In genomic region chr10:114821915-114822770, GRCh38 we compare ENCODE assay signal across 8 cellular contexts. TPM values are rescaled to one million over a fixed set of nuclear protein-coding genes. Genes with fewer than 3 reads are reported as not detected.
DNase-seq lines count a peak whose midpoint lies in the region; ATAC-seq, FAIRE-seq and TF ChIP-seq lines count a peak whose summit lies in the region.

No MANE protein-coding gene starts in this region.

- POLR2A ChIA-PET in Caco-2 (lab: Charles Lee): no interaction called here

- H3K4me1 Mint-ChIP-seq in Caco-2 (ENCODE audit: low read depth, unreplicated experiment) (peaks cover 13% of the 10 kb centered on the region), T-helper 17 cell (peaks cover 32% of the 10 kb centered on the region)

- peak overlapping the region; percentile 65 to 88 for H3K9ac ChIP-seq in kidney (ENCODE audit: low read length in 2 of 2)

- H3K36me3 Mint-ChIP-seq in Caco-2 (ENCODE audit: insufficient read depth, unreplicated experiment) (no peaks in the 10 kb centered on the region), T-helper 17 cell (ENCODE audit: low read depth) (peaks cover 2% of the 10 kb centered on the region)

- H3K4me3 ChIP-seq in Caco-2 (ENCODE audit: low read depth, low read length) (peak overlapping the region; percentile 90), kidney (ENCODE audit: low read length in 2 of 2) (peak overlapping the region; percentile 68 to 84)

- H3K36me3 ChIP-seq in Caco-2 (ENCODE audit: control insufficient read depth, insufficient read depth, low read length) (no peaks in the 10 kb centered on the region), kidney (ENCODE audit: control insufficient read depth in 1 of 2, insufficient read depth in 2 of 2, low read length in 2 of 2) (no peaks in the 10 kb centered on the region)

- peak overlapping the region; percentile 90 to 92 for H3K27ac ChIP-seq in kidney (ENCODE audit: low read depth in 2 of 2, low read length in 2 of 2)

- intact Hi-C loops in Caco-2 (cut with micrococcal nuclease; ENCODE audit: unreplicated experiment): loop anchor here (5.0 kb wide), 1 partner anchor 55 kb away; no protein-coding TSS in a partner anchor
- intact Hi-C loops in kidney (cut with DNase I): no loop called here

- no TSS peak for BruUV-seq in Caco-2 (replicated peaks; lab: Mats Ljungman, UMichigan)

- DNase-seq in Caco-2: peak in 1 of 2 experiments; percentile 41
- DNase-seq in T-helper 17 cell: peak in 2 of 3 donors; percentile 8 to 15
- peak; percentile 21 for DNase-seq in central memory CD4-positive, alpha-beta T cell
- peak; percentile 86 for DNase-seq in kidney
- DNase-seq in stimulated activated CD4-positive, alpha-beta T cell treated with anti-CD3 and anti-CD28 coated beads, Interleukin-1b, Interleukin-23, amount 100 ng/mL, for 48 hours: peak; percentile 19
- no peak for DNase-seq in NCI-H1694 treated with DMSO at 0.1 percent for 48 hours (lab: John Stamatoyannopoulos, UW)

- ATAC-seq in GM19452 (IDR thresholded peaks at IDR 0.05; ENCODE audit: unreplicated experiment) (peak; percentile 38), HG03520 (IDR thresholded peaks at IDR 0.05; ENCODE audit: unreplicated experiment) (peak; percentile 30), T-helper 17 cell (peak; percentile 57)

- CTCF ChIA-PET in Caco-2 (lab: Charles Lee): interaction anchor here (0.6 to 1.6 kb wide), 14 partner anchors 15 to 527 kb away, joined by 3 to 13 read pairs (median 4); no protein-coding TSS in a partner anchor

- no peaks in the 10 kb centered on the region for H3K27me3 ChIP-seq in Caco-2 (replicated peaks; ENCODE audit: control insufficient read depth, insufficient read depth, low read length)

- H3K27me3 Mint-ChIP-seq in Caco-2 (ENCODE audit: insufficient read depth, unreplicated experiment): peaks cover 4% of the 10 kb centered on the region
- peaks cover 4% of the 10 kb centered on the region for H3K27me3 Mint-ChIP-seq in T-helper 17 cell

- no peaks in the 10 kb centered on the region for H3K9me3 ChIP-seq in Caco-2
- no peaks in the 10 kb centered on the region for H3K9me3 ChIP-seq in T-helper 17 cell (ENCODE audit: control insufficient read depth, low read length, poor library complexity, severe bottlenecking)
- no peaks in the 10 kb centered on the region for H3K9me3 ChIP-seq in kidney (ENCODE audit: control insufficient read depth in 1 of 2, low read length in 2 of 2)

- no peak for FAIRE-seq in kidney (lab: Jason Lieb, UNC)

- peak overlapping the region; percentile 73 for H3K27ac Mint-ChIP-seq in Caco-2 (ENCODE audit: unreplicated experiment)
- peak overlapping the region; percentile 96 for H3K27ac Mint-ChIP-seq in T-helper 17 cell

- H3K4me3 Mint-ChIP-seq in Caco-2 (ENCODE audit: unreplicated experiment) (peak overlapping the region; percentile 92), T-helper 17 cell (peak overlapping the region; percentile 93)

- no peaks in the 10 kb centered on the region for H3K4me1 ChIP-seq in Caco-2
- peaks cover 10 to 11% of the 10 kb centered on the region in 2 donors for H3K4me1 ChIP-seq in kidney (ENCODE audit: control insufficient read depth in 1 of 2, insufficient read depth in 1 of 2, low read depth in 1 of 2, low read length in 2 of 2)

- TF ChIP-seq CTCF in Caco-2 (IDR thresholded peaks at IDR 0.05; ENCODE audit: insufficient read depth in 1 of 2, low read depth in 1 of 2, low read length in 1 of 2, severe bottlenecking in 1 of 2, unreplicated experiment in 1 of 2): no peak
- TF ChIP-seq CTCF in kidney (IDR thresholded peaks at IDR 0.05; ENCODE audit: borderline replicate concordance, extremely low read depth, insufficient read depth): no peak

- H3K9me3 Mint-ChIP-seq in Caco-2 (ENCODE audit: unreplicated experiment): peaks cover 11% of the 10 kb centered on the region

RNA-seq across cellular contexts. Expression of gene FHIP2A, which starts 0.6 kb away (rescaled TPM):
- total RNA-seq in Caco-2 (2022) (15.2 and 15.3 TPM in 2 replicates), T-helper 17 cell (10 to 100 TPM; 35.4 to 65.3 TPM), kidney (26.2 TPM)
- polyA plus RNA-seq in kidney (ENCODE audit: insufficient read depth, low read depth, low replicate concordance): 5.2 TPM
